8 cellular contexts compared by ENCODE assay signal in genomic region chr12:1595690-1596347, GRCh38. TPM values are rescaled to one million over a fixed set of nuclear protein-coding genes. Genes with fewer than 3 reads are reported as not detected.
DNase-seq lines count a peak whose midpoint lies in the region; ATAC-seq, FAIRE-seq and TF ChIP-seq lines count a peak whose summit lies in the region.

No MANE protein-coding gene starts in this region.

- no peak for ATAC-seq in GM18873 (IDR thresholded peaks at IDR 0.05; ENCODE audit: low FRiP score, unreplicated experiment)

- peaks cover 3% of the 10 kb centered on the region for H3K9me1 ChIP-seq in keratinocyte (ENCODE audit: control insufficient read depth, extremely low read depth, insufficient read depth, low read length)

- H3K9ac ChIP-seq in keratinocyte (ENCODE audit: control insufficient read depth, extremely low read depth, insufficient read depth, low read length) (no peak overlapping the region), stomach smooth muscle (ENCODE audit: low read length in 2 of 2) (peak overlapping the region; percentile 65 to 92)

- H3K36me3 ChIP-seq in keratinocyte (ENCODE audit: control insufficient read depth in 2 of 2, extremely low read depth in 1 of 2, insufficient read depth in 2 of 2, low read length in 2 of 2) (no peaks in the 10 kb centered on the region), stomach smooth muscle (ENCODE audit: control insufficient read depth in 2 of 2, insufficient read depth in 2 of 2, low read length in 2 of 2) (no peaks in the 10 kb centered on the region)

- H4K20me1 ChIP-seq in keratinocyte (ENCODE audit: control insufficient read depth, extremely low read depth, insufficient read depth, low read length) = peaks cover 9% of the 10 kb centered on the region

- intact Hi-C loops in activated CD4-positive, alpha-beta memory T cell treated with anti-CD3 and anti-CD28 coated beads for 36 hours (cut with micrococcal nuclease) = loop anchor here (10.0 kb wide), 2 partner anchors 781 to 1031 kb away; no protein-coding TSS in a partner anchor

- POLR2A ChIA-PET in activated CD4-positive, alpha-beta memory T cell treated with anti-CD3 and anti-CD28 coated beads for 36 hours (lab: Charles Lee) = no interaction called here

- H3K4me3 ChIP-seq in keratinocyte (ENCODE audit: control insufficient read depth in 2 of 3, extremely low read depth in 1 of 3, insufficient read depth in 2 of 3, low read depth in 1 of 3, low read length in 3 of 3) (no peak overlapping the region), stomach smooth muscle (ENCODE audit: low read length in 2 of 2) (peak overlapping the region; percentile 69 to 91)

- H3K36me3 Mint-ChIP-seq in activated CD4-positive, alpha-beta memory T cell treated with anti-CD3 and anti-CD28 coated beads for 36 hours = peaks cover 13% of the 10 kb centered on the region

- no peak for TF ChIP-seq POLR2A in H54 (IDR thresholded peaks at IDR 0.05; ENCODE audit: low read depth, low read length)

- H3K9me3 Mint-ChIP-seq in activated CD4-positive, alpha-beta memory T cell treated with anti-CD3 and anti-CD28 coated beads for 36 hours = no peaks in the 10 kb centered on the region

- peak overlapping the region; percentile 85 for H3K4me3 Mint-ChIP-seq in activated CD4-positive, alpha-beta memory T cell treated with anti-CD3 and anti-CD28 coated beads for 36 hours

- H3K4me1 Mint-ChIP-seq in activated CD4-positive, alpha-beta memory T cell treated with anti-CD3 and anti-CD28 coated beads for 36 hours (ENCODE audit: low read depth) = peaks cover 17% of the 10 kb centered on the region

- H3K27ac ChIP-seq in keratinocyte (ENCODE audit: control insufficient read depth, insufficient read depth, low read length) (no peak overlapping the region), stomach smooth muscle (ENCODE audit: low read length) (peak overlapping the region; percentile 94)

- H3K27me3 Mint-ChIP-seq in activated CD4-positive, alpha-beta memory T cell treated with anti-CD3 and anti-CD28 coated beads for 36 hours = no peaks in the 10 kb centered on the region

- no peaks in the 10 kb centered on the region for H3K27me3 ChIP-seq in keratinocyte (ENCODE audit: control insufficient read depth, extremely low read depth, insufficient read depth, low read length)
- H3K27me3 ChIP-seq in stomach smooth muscle (ENCODE audit: control insufficient read depth in 1 of 2, insufficient read depth in 2 of 2, low read length in 2 of 2) = no peaks in the 10 kb centered on the region

- FAIRE-seq in keratinocyte (lab: Jason Lieb, UNC) (peak; percentile 13), H54 (lab: Jason Lieb, UNC) (no peak)

- no peak overlapping the region for H2AFZ ChIP-seq in keratinocyte (ENCODE audit: control insufficient read depth, low read length)

- peaks cover 25% of the 10 kb centered on the region for H3K79me2 ChIP-seq in keratinocyte (ENCODE audit: control insufficient read depth, insufficient read depth, low read length)

- CTCF ChIA-PET in activated CD4-positive, alpha-beta memory T cell treated with anti-CD3 and anti-CD28 coated beads for 36 hours (lab: Charles Lee) = interaction anchor here (1.5 kb wide), 1 partner anchor 477 kb away, joined by 5 read pairs; no protein-coding TSS in a partner anchor

- no peak for TF ChIP-seq CTCF in keratinocyte (optimal IDR thresholded peaks at IDR 0.05 in 1 of 3, IDR thresholded peaks at IDR 0.05 in 1 of 3, conservative IDR thresholded peaks at IDR 0.05 in 1 of 3; ENCODE audit: extremely low read depth in 1 of 3, insufficient read depth in 2 of 3, low read length in 3 of 3)

- H3K27ac Mint-ChIP-seq in activated CD4-positive, alpha-beta memory T cell treated with anti-CD3 and anti-CD28 coated beads for 36 hours = no peak overlapping the region

- H3K9me3 ChIP-seq in keratinocyte (ENCODE audit: control insufficient read depth, low read depth, low read length) (no peaks in the 10 kb centered on the region), stomach smooth muscle (ENCODE audit: control insufficient read depth in 2 of 2, low read length in 2 of 2) (no peaks in the 10 kb centered on the region)

- DNase-seq in SIG-M5 treated with dmso at 0.1 percent for 504 hours (lab: John Stamatoyannopoulos, UW; ENCODE audit: unreplicated experiment) (peak; percentile 27), SIG-M5 (lab: John Stamatoyannopoulos, UW) (no peak), keratinocyte (ENCODE audit: low read depth, low spot score) (no peak), H54 (ENCODE audit: insufficient read length, low spot score) (no peak), GM19240 (ENCODE audit: insufficient read length, low spot score) (no peak)
- DNase-seq in activated CD4-positive, alpha-beta memory T cell treated with anti-CD3 and anti-CD28 coated beads for 36 hours = no peak

- H3K4me1 ChIP-seq in keratinocyte (ENCODE audit: control insufficient read depth, extremely low read depth, insufficient read depth, low read length) = peaks cover 31% of the 10 kb centered on the region
- H3K4me1 ChIP-seq in stomach smooth muscle (ENCODE audit: control insufficient read depth, insufficient read depth, low read length) = peaks cover 31% of the 10 kb centered on the region

- dilution Hi-C loops in keratinocyte (cut with MboI; ENCODE audit: extremely low pct_ligation_motif_present, low sequenced_read_pairs) = no loop called here

- no peak overlapping the region for H3K4me2 ChIP-seq in keratinocyte (ENCODE audit: control insufficient read depth, extremely low read depth, insufficient read depth, low read depth, low read length)

RNA-seq across cellular contexts. Expression of gene FBXL14, which starts 1.4 kb away (rescaled TPM):
- 10 to 100 TPM; 13.5 to 14.4 TPM for total RNA-seq in activated CD4-positive, alpha-beta memory T cell treated with anti-CD3 and anti-CD28 coated beads for 36 hours
- 1.8 to 3.0 TPM (median 2.1 TPM) in 3 replicates for polyA plus RNA-seq in keratinocyte
- 2.0 TPM for polyA plus RNA-seq in keratinocyte (2011; ENCODE audit: low read depth)
- 1.4 and 2.4 TPM in 2 replicates for polyA plus RNA-seq in keratinocyte (2011; cell fraction: cytosol; rRNA removed)
- polyA plus RNA-seq in keratinocyte (2011; cell fraction: nucleus; rRNA removed) = 1.6 and 1.7 TPM in 2 replicates
- 2.3 and 3.0 TPM in 2 replicates for polyA plus RNA-seq in keratinocyte (2012; ENCODE audit: low replicate concordance)
- polyA minus RNA-seq in keratinocyte = 3.6 to 8.7 TPM (median 4.6 TPM) in 3 replicates
- 7.9 TPM for polyA minus RNA-seq in keratinocyte (2011; cell fraction: cytosol; rRNA and poly(A)+ RNA removed)
- 2.3 and 2.6 TPM in 2 replicates for polyA minus RNA-seq in keratinocyte (2011; cell fraction: nucleus; rRNA and poly(A)+ RNA removed)

RNA-seq across cellular contexts. Expression of gene WNT5B, which starts 33.2 kb away (rescaled TPM):
- total RNA-seq in activated CD4-positive, alpha-beta memory T cell treated with anti-CD3 and anti-CD28 coated beads for 36 hours = not detected
- 11.9 to 27.8 TPM (median 12.3 TPM) in 3 replicates for polyA plus RNA-seq in keratinocyte
- 3.8 TPM for polyA plus RNA-seq in keratinocyte (2011; ENCODE audit: low read depth)
- 9.2 and 13.1 TPM in 2 replicates for polyA plus RNA-seq in keratinocyte (2011; cell fraction: cytosol; rRNA removed)
- polyA plus RNA-seq in keratinocyte (2011; cell fraction: nucleus; rRNA removed) = 24.7 and 30.9 TPM in 2 replicates
- polyA plus RNA-seq in keratinocyte (2012; ENCODE audit: low replicate concordance) = 5.4 and 32.2 TPM in 2 replicates
- 14.2 to 51.2 TPM (median 17.0 TPM) in 3 replicates for polyA minus RNA-seq in keratinocyte
- polyA minus RNA-seq in keratinocyte (2011; cell fraction: cytosol; rRNA and poly(A)+ RNA removed) = 18.2 TPM
- 21.0 and 28.8 TPM in 2 replicates for polyA minus RNA-seq in keratinocyte (2011; cell fraction: nucleus; rRNA and poly(A)+ RNA removed)

Comparison
In these comparisons a context has a peak if more than half of its experiments do, and no peak if none do; other contexts are left out.
1. H3K4me3 ChIP-seq: peak in stomach smooth muscle (2 of 2); none in keratinocyte (0 of 3).